ENCODE assay signal across 1 cellular context in the genomic region with DNA sequence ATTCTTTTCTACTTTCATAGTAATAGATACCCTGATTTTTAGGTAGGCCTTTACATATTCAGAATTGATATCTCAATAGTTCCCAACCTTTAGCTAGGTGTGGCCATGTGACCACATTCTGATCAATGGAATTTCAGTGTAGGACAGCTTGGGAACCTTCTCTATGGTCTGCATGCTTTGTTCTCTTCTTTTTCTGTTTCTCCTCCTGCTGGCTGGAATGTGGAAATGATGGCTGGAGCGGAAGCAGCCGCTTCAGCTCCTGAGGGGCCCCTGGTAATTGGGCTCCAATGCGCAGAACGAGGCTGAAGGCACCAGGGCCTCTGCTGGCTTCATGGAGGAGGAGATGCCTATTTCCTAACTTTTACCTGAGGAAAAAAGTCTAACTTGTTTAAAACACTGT.
TF ChIP-seq lines count a peak whose summit lies in the region.

No MANE protein-coding gene starts in this region.

TF ChIP-seq in HepG2, 621 proteins besides CTCF, POLR2A, EP300 and RAD21 (continued from another document):
- TF ChIP-seq, protein P1, sequence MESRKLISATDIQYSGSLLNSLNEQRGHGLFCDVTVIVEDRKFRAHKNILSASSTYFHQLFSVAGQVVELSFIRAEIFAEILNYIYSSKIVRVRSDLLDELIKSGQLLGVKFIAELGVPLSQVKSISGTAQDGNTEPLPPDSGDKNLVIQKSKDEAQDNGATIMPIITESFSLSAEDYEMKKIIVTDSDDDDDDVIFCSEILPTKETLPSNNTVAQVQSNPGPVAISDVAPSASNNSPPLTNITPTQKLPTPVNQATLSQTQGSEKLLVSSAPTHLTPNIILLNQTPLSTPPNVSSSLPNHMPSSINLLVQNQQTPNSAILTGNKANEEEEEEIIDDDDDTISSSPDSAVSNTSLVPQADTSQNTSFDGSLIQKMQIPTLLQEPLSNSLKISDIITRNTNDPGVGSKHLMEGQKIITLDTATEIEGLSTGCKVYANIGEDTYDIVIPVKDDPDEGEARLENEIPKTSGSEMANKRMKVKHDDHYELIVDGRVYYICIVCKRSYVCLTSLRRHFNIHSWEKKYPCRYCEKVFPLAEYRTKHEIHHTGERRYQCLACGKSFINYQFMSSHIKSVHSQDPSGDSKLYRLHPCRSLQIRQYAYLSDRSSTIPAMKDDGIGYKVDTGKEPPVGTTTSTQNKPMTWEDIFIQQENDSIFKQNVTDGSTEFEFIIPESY (CRISPR knock-in tag; IDR thresholded peaks at IDR 0.05): peak; percentile 90
- peak; percentile 28 for TF ChIP-seq STAG1 (CRISPR knock-in tag; IDR thresholded peaks at IDR 0.05)
- TF ChIP-seq, protein P2, sequence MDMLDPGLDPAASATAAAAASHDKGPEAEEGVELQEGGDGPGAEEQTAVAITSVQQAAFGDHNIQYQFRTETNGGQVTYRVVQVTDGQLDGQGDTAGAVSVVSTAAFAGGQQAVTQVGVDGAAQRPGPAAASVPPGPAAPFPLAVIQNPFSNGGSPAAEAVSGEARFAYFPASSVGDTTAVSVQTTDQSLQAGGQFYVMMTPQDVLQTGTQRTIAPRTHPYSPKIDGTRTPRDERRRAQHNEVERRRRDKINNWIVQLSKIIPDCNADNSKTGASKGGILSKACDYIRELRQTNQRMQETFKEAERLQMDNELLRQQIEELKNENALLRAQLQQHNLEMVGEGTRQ (IDR thresholded peaks at IDR 0.05; ENCODE audit: low read depth, low read length): 0 out of 2 replicates have a peak, but pooled peaks have one; percentile 19
- TF ChIP-seq, protein P2 (CRISPR knock-in tag; IDR thresholded peaks at IDR 0.05; ENCODE audit: borderline replicate concordance): no peak; the same call in 1 of the 2 replicates
